In the genomic region with DNA sequence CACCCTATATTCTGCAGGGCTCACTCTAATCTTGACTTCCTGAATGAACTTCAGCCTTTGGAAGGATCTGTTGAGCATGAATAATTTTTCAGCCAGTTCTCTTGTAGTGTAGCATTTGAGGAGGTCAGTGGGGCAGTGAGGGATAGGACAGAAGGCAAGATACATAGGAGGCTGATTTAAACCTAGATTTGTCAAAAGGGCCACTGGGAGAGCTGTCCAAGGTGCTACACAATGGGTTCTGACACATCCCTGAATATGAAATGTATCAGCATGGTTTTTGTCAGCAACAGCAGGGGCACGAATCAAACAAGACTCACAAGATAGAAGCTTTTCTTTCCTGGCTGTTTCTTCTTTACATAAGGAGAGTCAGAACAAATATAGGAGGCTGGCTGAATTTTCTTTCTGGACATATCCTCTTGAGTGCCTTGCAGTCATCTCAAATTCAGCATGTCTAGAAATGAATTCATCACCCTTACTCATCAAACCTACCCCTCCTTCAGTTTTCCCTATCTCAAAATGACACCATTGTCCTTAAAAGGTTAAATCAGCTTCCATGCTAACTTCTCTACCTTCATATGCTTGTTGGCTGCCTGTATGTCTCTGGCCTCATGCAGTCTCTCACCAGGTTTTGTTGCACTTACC, we compare ENCODE assay signal across 12 cellular contexts.
DNase-seq lines count a peak whose midpoint lies in the region; ATAC-seq and TF ChIP-seq lines count a peak whose summit lies in the region.
"Had no signal": no experiment of that assay in that cellular context is flagged by ENCODE, and none has a peak within 500 bp of the region (broad histone marks: within the 10 kb centered on the region; RNA-seq: fewer than 3 reads in every experiment).

No MANE protein-coding gene starts in this region.

- DNase-seq in ACHN = peak; percentile 54
- peak; percentile 3 for DNase-seq in HCT116 (ENCODE audit: low read depth, low spot score)
- no peak for DNase-seq in SK-N-SH
- DNase-seq in foreskin fibroblast = peak; percentile 49 to 83
- DNase-seq in naive thymus-derived CD4-positive, alpha-beta T cell = no peak
- DNase-seq in NCI-H1417 (lab: John Stamatoyannopoulos, UW) = no peak
- no peak for DNase-seq in GF-D8 (lab: John Stamatoyannopoulos, UW)
- no peak for DNase-seq in NCI-H2171 (lab: John Stamatoyannopoulos, UW)
- DNase-seq: activated naive CD8-positive, alpha-beta T cell treated with anti-CD3 and anti-CD28 coated beads, Interleukin-2, amount 50 U/mL, for 24 hours; hypothalamus; NCI-H187 treated with DMSO at 0.1 percent for 48 hours had no signal

- H3K9ac ChIP-seq in HCT116 (ENCODE audit: low read length) (no peak overlapping the region), SK-N-SH (no peak overlapping the region)

- H3K4me3 ChIP-seq in HCT116 (replicated peaks in 1 of 2; ENCODE audit: low read depth in 1 of 2, low read length in 2 of 2) = no peak overlapping the region
- no peak overlapping the region for H3K4me3 ChIP-seq in SK-N-SH (ENCODE audit: low read depth in 2 of 2, low read length in 1 of 2)
- no peak overlapping the region for H3K4me3 ChIP-seq in foreskin fibroblast (ENCODE audit: low read depth in 1 of 2, low read length in 2 of 2)
- no peak overlapping the region for H3K4me3 ChIP-seq in naive thymus-derived CD4-positive, alpha-beta T cell (ENCODE audit: low read length)

- peaks cover 46% of the 10 kb centered on the region for H3K27me3 ChIP-seq in HCT116 (ENCODE audit: insufficient read depth, low read length)
- peaks cover 8% of the 10 kb centered on the region; the same call in 1 of the 2 replicates for H3K27me3 ChIP-seq in SK-N-SH (ENCODE audit: insufficient read depth)
- peaks cover 0 to 4% of the 10 kb centered on the region in 2 donors for H3K27me3 ChIP-seq in naive thymus-derived CD4-positive, alpha-beta T cell (ENCODE audit: control insufficient read depth in 2 of 2, insufficient read depth in 2 of 2, low read length in 2 of 2)

- in situ Hi-C loops in ACHN (cut with HindIII; ENCODE audit: low pct_ligation_motif_present, low pct_unique_long_range_greater_than_20kb, low sequenced_read_pairs) = no loop called here

- H3F3A ChIP-seq in SK-N-SH (replicated peaks; ENCODE audit: insufficient read depth) = no peaks in the 10 kb centered on the region

- no peaks in the 10 kb centered on the region for H3K9me3 Mint-ChIP-seq in naive thymus-derived CD4-positive, alpha-beta T cell
- H3K9me3 Mint-ChIP-seq: activated naive CD8-positive, alpha-beta T cell treated with anti-CD3 and anti-CD28 coated beads, Interleukin-2, amount 50 U/mL, for 24 hours; T-helper 2 cell treated with Interferon-gamma antibody and Interleukin-4, amounts not matched to agents 5 μg/mL and 100 μg/mL, for 36 hours had no signal

- H3K79me2 ChIP-seq in HCT116 (ENCODE audit: insufficient read depth, low read length) = no peaks in the 10 kb centered on the region
- no peaks in the 10 kb centered on the region for H3K79me2 ChIP-seq in SK-N-SH (ENCODE audit: insufficient read depth)

- no peak overlapping the region for H3K4me3 Mint-ChIP-seq in naive thymus-derived CD4-positive, alpha-beta T cell
- H3K4me3 Mint-ChIP-seq: activated naive CD8-positive, alpha-beta T cell treated with anti-CD3 and anti-CD28 coated beads, Interleukin-2, amount 50 U/mL, for 24 hours; T-helper 2 cell treated with Interferon-gamma antibody and Interleukin-4, amounts not matched to agents 5 μg/mL and 100 μg/mL, for 36 hours had no signal

- intact Hi-C loops in HCT116 (cut with micrococcal nuclease) = no loop called here
- intact Hi-C loops in naive thymus-derived CD4-positive, alpha-beta T cell (cut with micrococcal nuclease) = no loop called here

- 12% methylated on average over 1 of the region's 1 CpG for WGBS in SK-N-SH (ENCODE audit: low lambda C conversion rate)

- TF ChIP-seq CTCF in HCT116 (IDR thresholded peaks at IDR 0.05 in 2 of 3, conservative IDR thresholded peaks at IDR 0.05 in 1 of 3; ENCODE audit: borderline replicate concordance in 1 of 3, insufficient read depth in 1 of 3, low read depth in 2 of 3, low read length in 2 of 3) (no peak), SK-N-SH (IDR thresholded peaks at IDR 0.05) (no peak), foreskin fibroblast (IDR thresholded peaks at IDR 0.05; ENCODE audit: low read depth, low read length) (no peak)

- H3K4me2 ChIP-seq in HCT116 (ENCODE audit: low read length) (no peak overlapping the region), SK-N-SH (no peak overlapping the region)

- TF ChIP-seq RAD21 in HCT116 (IDR thresholded peaks at IDR 0.05; ENCODE audit: low read depth) = no peak
- TF ChIP-seq RAD21 in SK-N-SH (IDR thresholded peaks at IDR 0.05; ENCODE audit: low read length) = no peak

- POLR2A ChIA-PET in HCT116 (lab: Charles Lee) (no interaction called here), SK-N-SH (lab: Yijun Ruan, JAX) (no interaction called here)
- POLR2A ChIA-PET in naive thymus-derived CD4-positive, alpha-beta T cell (lab: Charles Lee) = interaction anchor here (0.6 kb wide), 1 partner anchor 1768 kb away, joined by 3 read pairs; no protein-coding TSS in a partner anchor

- H2AFZ ChIP-seq in HCT116 (ENCODE audit: low read depth, low read length, poor library complexity, severe bottlenecking) = no peak overlapping the region
- no peak overlapping the region for H2AFZ ChIP-seq in SK-N-SH (ENCODE audit: low read depth)

- H3K9me2 ChIP-seq in HCT116 (ENCODE audit: insufficient read depth) = no peaks in the 10 kb centered on the region
- H3K9me2 ChIP-seq in SK-N-SH = no peaks in the 10 kb centered on the region

- H3K9me3 ChIP-seq in HCT116 (ENCODE audit: control insufficient read depth in 1 of 2, insufficient read depth in 1 of 2, low read depth in 1 of 2, low read length in 2 of 2) = no peaks in the 10 kb centered on the region
- H3K9me3 ChIP-seq in SK-N-SH = no peaks in the 10 kb centered on the region
- peaks cover 0 to 8% (median 0%) of the 10 kb centered on the region in 3 experiments for H3K9me3 ChIP-seq in naive thymus-derived CD4-positive, alpha-beta T cell (ENCODE audit: control insufficient read depth in 2 of 3, low read length in 3 of 3)

- RAD21 ChIA-PET in HCT116 (lab: Charles Lee; ENCODE audit: low non-redundant PET in 1 of 2, low total read pairs in 2 of 2, uncharacterized antibody in 2 of 2, unreplicated experiment in 2 of 2) = no interaction called here

- H4K20me1 ChIP-seq in HCT116 (ENCODE audit: insufficient read depth) (no peaks in the 10 kb centered on the region), SK-N-SH (ENCODE audit: insufficient read depth) (no peaks in the 10 kb centered on the region)

- BruUV-seq in HCT116 (replicated peaks; lab: Mats Ljungman, UMichigan) = no TSS peak

- TF ChIP-seq POLR2A in HCT116 (IDR thresholded peaks at IDR 0.05; ENCODE audit: borderline replicate concordance, extremely low read depth, insufficient read depth, insufficient read length) = no peak

- H3K36me3 ChIP-seq in HCT116 (ENCODE audit: control insufficient read depth in 1 of 2, insufficient read depth in 2 of 2, low read length in 2 of 2) (no peaks in the 10 kb centered on the region), SK-N-SH (replicated peaks in 1 of 2; ENCODE audit: control insufficient read depth in 1 of 2, insufficient read depth in 2 of 2, low read length in 1 of 2) (no peaks in the 10 kb centered on the region)
- H3K36me3 ChIP-seq in naive thymus-derived CD4-positive, alpha-beta T cell (ENCODE audit: control insufficient read depth in 2 of 3, insufficient read depth in 3 of 3, low read length in 3 of 3) = no peaks in the 10 kb centered on the region

- H3K4me1 ChIP-seq in HCT116 (ENCODE audit: control insufficient read depth in 1 of 2, insufficient read depth in 2 of 2, low read length in 2 of 2) (no peaks in the 10 kb centered on the region), SK-N-SH (ENCODE audit: control insufficient read depth in 1 of 2, insufficient read depth in 2 of 2, low read depth in 1 of 2, low read length in 1 of 2) (no peaks in the 10 kb centered on the region)
- H3K4me1 ChIP-seq in naive thymus-derived CD4-positive, alpha-beta T cell (ENCODE audit: control insufficient read depth in 2 of 2, insufficient read depth in 2 of 2, low read length in 2 of 2) = no peaks in the 10 kb centered on the region

- peak; percentile 47; the same call in 1 of the 2 replicates for ATAC-seq in HCT116
- ATAC-seq in naive thymus-derived CD4-positive, alpha-beta T cell = no peak
- ATAC-seq: activated naive CD8-positive, alpha-beta T cell treated with anti-CD3 and anti-CD28 coated beads, Interleukin-2, amount 50 U/mL, for 24 hours had no signal

- no peak overlapping the region for H3K27ac Mint-ChIP-seq in naive thymus-derived CD4-positive, alpha-beta T cell
- H3K27ac Mint-ChIP-seq: activated naive CD8-positive, alpha-beta T cell treated with anti-CD3 and anti-CD28 coated beads, Interleukin-2, amount 50 U/mL, for 24 hours; T-helper 2 cell treated with Interferon-gamma antibody and Interleukin-4, amounts not matched to agents 5 μg/mL and 100 μg/mL, for 36 hours had no signal

- no peaks in the 10 kb centered on the region for H3K27me3 Mint-ChIP-seq in naive thymus-derived CD4-positive, alpha-beta T cell
- H3K27me3 Mint-ChIP-seq: activated naive CD8-positive, alpha-beta T cell treated with anti-CD3 and anti-CD28 coated beads, Interleukin-2, amount 50 U/mL, for 24 hours had no signal

- no peak for TF ChIP-seq EP300 in SK-N-SH (IDR thresholded peaks at IDR 0.05; ENCODE audit: borderline replicate concordance in 1 of 2, low read depth in 1 of 2, low read length in 1 of 2)

- CTCF ChIA-PET in HCT116 (lab: Charles Lee) (no interaction called here), SK-N-SH (lab: Yijun Ruan, JAX) (interaction anchor here (1.0 to 1.7 kb wide), 3 partner anchors 18 to 336 kb away, joined by 3 to 5 read pairs (median 4); no protein-coding TSS in a partner anchor)
- CTCF ChIA-PET in naive thymus-derived CD4-positive, alpha-beta T cell (lab: Charles Lee) = no interaction called here

- H3K27ac ChIP-seq in HCT116 (ENCODE audit: low read depth, low read length) (no peak overlapping the region), SK-N-SH (ENCODE audit: low read depth in 2 of 2, low read length in 1 of 2) (no peak overlapping the region)
- no peak overlapping the region for H3K27ac ChIP-seq in naive thymus-derived CD4-positive, alpha-beta T cell (ENCODE audit: low read depth, low read length)

- no peaks in the 10 kb centered on the region for H3K4me1 Mint-ChIP-seq in naive thymus-derived CD4-positive, alpha-beta T cell
- H3K4me1 Mint-ChIP-seq: activated naive CD8-positive, alpha-beta T cell treated with anti-CD3 and anti-CD28 coated beads, Interleukin-2, amount 50 U/mL, for 24 hours had no signal

- H3K36me3 Mint-ChIP-seq in naive thymus-derived CD4-positive, alpha-beta T cell = no peaks in the 10 kb centered on the region

TF ChIP-seq in HCT116, 20 proteins besides CTCF, POLR2A, EP300 and RAD21 (continues in another document):
- no peak for TF ChIP-seq CEBPB (IDR thresholded peaks at IDR 0.05; ENCODE audit: low read depth)

TF ChIP-seq in SK-N-SH, 30 proteins besides CTCF, POLR2A, EP300 and RAD21 (continues in another document):
- TF ChIP-seq NRF1 (IDR thresholded peaks at IDR 0.05; ENCODE audit: low read depth, low read length) = no peak

Comparison
In these comparisons a context has a peak if more than half of its experiments do, and no peak if none do; other contexts are left out.
1. DNase-seq: peak in ACHN (single experiment), HCT116 (single experiment) and foreskin fibroblast (2 of 2); none in SK-N-SH (single experiment), naive thymus-derived CD4-positive, alpha-beta T cell (0 of 9), NCI-H1417 (0 of 3), GF-D8 (single experiment) and NCI-H2171 (single experiment).